Comparison of ENCODE assay signal across 30 cellular contexts in genomic region chr12:84034891-84035290, GRCh38.
"Had no signal": no experiment of that assay in that cellular context is flagged by ENCODE, and none has a peak within 500 bp of the region (broad histone marks: within the 10 kb centered on the region; RNA-seq: fewer than 3 reads in every experiment).

No MANE protein-coding gene starts in this region.

- H3K79me2 ChIP-seq: hepatocyte had no signal

- H3K27me3 ChIP-seq: adrenal gland, ascending aorta, breast epithelium, cardiac muscle cell, dorsolateral prefrontal cortex, gastroesophageal sphincter, heart right ventricle, hepatocyte had no signal

- H3K36me3 ChIP-seq: adrenal gland, ascending aorta, breast epithelium, cardiac muscle cell, gastroesophageal sphincter, heart right ventricle, WERI-Rb-1 had no signal

- H3K27ac ChIP-seq: adrenal gland, ascending aorta, breast epithelium, cardiac muscle cell, coronary artery, dorsolateral prefrontal cortex, gastroesophageal sphincter, heart right ventricle, hepatocyte, WERI-Rb-1 had no signal

- DNase-seq: activated B cell treated with CpG ODN at 0.5 μM for 24 hours; activated CD4-positive, alpha-beta memory T cell treated with anti-CD3 and anti-CD28 coated beads for 36 hours; activated CD4-positive, alpha-beta T cell treated with anti-CD3 and anti-CD28 coated beads for 48 hours; activated CD4-positive, alpha-beta T cell treated with anti-CD3 and anti-CD28 coated beads, Interleukin-2, amount 50 U/mL, for 1 hour; activated CD8-positive, alpha-beta memory T cell treated with anti-CD3 and anti-CD28 coated beads, Interleukin-2, amount 50 U/mL, for 48 hours; activated effector memory CD4-positive, alpha-beta T cell treated with Interleukin-2 at 50 U/mL for 16 hours; activated gamma-delta T cell treated with Interleukin-2 at 50 U/mL for 16 hours; activated naive CD4-positive, alpha-beta T cell treated with anti-CD3 and anti-CD28 coated beads, Interleukin-2, amount 50 U/mL, for 16 hours; activated naive CD4-positive, alpha-beta T cell treated with Interleukin-2 at 50 U/mL for 16 hours; activated T-cell treated with anti-CD3 and anti-CD28 coated beads for 4 hours; activated T-cell treated with anti-CD3 and anti-CD28 coated beads, Interleukin-2, amount 50 U/mL, for 24 hours; activated T-cell treated with anti-CD3 and anti-CD28 coated beads, Interleukin-2, amount 50 U/mL, for 72 hours; adrenal gland; central memory CD4-positive, alpha-beta T cell; dorsolateral prefrontal cortex; effector memory CD4-positive, alpha-beta T cell; endodermal cell; foreskin melanocyte; heart right ventricle; SW 1271; T-cell; T-helper 17 cell; T1000; WERI-Rb-1 had no signal

- H3K4me2 ChIP-seq: hepatocyte had no signal

- H3K4me1 ChIP-seq: adrenal gland, ascending aorta, breast epithelium, gastroesophageal sphincter, heart right ventricle had no signal

- H3K4me3 ChIP-seq: adrenal gland, ascending aorta, breast epithelium, cardiac muscle cell, coronary artery, dorsolateral prefrontal cortex, gastroesophageal sphincter, heart right ventricle, hepatocyte had no signal

- H2AFZ ChIP-seq: hepatocyte had no signal

- H3K9me3 ChIP-seq: adrenal gland had no signal
